In genomic region chr1:149631592-149631991, GRCh38 we compare ENCODE assay signal across 7 cellular contexts. TPM values are rescaled to one million over a fixed set of nuclear protein-coding genes. Genes with fewer than 3 reads are reported as not detected.
"Had no signal": no experiment of that assay in that cellular context is flagged by ENCODE, and none has a peak within 500 bp of the region (broad histone marks: within the 10 kb centered on the region; RNA-seq: fewer than 3 reads in every experiment).

No MANE protein-coding gene starts in this region.

RNA-seq across cellular contexts. Expression of gene PPIAL4C, which starts 47.9 kb away (rescaled TPM):
- total RNA-seq: LHCN-M2, NCI-H460, PC-3, Peyer's patch, SJSA1 had no signal
- polyA plus RNA-seq: aorta, SK-N-SH had no signal
